ENCODE assay signal across 1 cellular context in genomic region chr1:61223140-61223539, GRCh38.
TF ChIP-seq lines count a peak whose summit lies in the region.

No MANE protein-coding gene starts in this region.

TF ChIP-seq in A549, 52 proteins besides CTCF, POLR2A, EP300 and RAD21 (continued from another document):
- TF ChIP-seq TP53 (CRISPR knock-in tag; IDR thresholded peaks at IDR 0.05) (no peak), HEYL (CRISPR knock-in tag; IDR thresholded peaks at IDR 0.05) (no peak), EHF (CRISPR knock-in tag; IDR thresholded peaks at IDR 0.05) (no peak), BHLHE40 (IDR thresholded peaks at IDR 0.05; ENCODE audit: low read depth, low read length) (no peak), FOSL2 (IDR thresholded peaks at IDR 0.05) (no peak), FOSL2 (CRISPR knock-in tag; IDR thresholded peaks at IDR 0.05) (no peak)
